22 cellular contexts compared by ENCODE assay signal in the genomic region with DNA sequence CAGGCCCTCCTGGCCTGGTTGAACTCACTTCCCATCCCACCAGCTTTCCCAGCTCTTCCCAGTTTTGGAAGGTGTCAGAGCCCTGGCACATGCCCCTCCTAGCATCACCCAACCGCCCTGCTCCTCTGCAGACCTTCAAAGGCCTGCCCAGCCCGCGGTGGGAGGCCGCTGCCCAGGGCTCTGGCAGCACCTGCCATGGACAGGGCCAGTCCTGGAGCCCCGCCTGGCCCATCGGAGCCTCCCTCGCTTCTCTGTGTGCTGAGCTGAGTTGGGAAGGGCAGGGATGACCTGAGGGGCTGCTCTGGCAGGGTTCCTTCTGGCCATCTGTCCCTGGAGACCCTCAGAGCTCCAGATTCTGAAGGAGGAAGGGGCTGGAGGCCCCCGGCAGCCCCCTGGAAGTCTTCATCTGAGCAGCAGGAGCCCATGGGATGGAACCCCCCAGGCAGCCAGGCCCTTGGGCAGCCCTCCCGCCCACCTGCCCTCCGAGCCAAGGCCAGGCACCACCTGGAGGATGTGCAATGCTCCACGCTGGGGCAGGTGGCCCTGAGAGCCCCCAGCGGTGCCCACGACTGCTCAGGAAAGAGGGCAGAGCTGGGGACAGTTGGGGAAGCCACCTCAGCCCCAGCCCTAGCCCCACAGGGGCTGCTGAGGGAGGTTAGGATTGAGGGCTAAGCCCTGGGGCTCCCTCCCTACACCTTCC. TPM values are rescaled to one million over a fixed set of nuclear protein-coding genes. Genes with fewer than 3 reads are reported as not detected.
DNase-seq lines count a peak whose midpoint lies in the region; ATAC-seq lines count a peak whose summit lies in the region.
"Had no signal": no experiment of that assay in that cellular context is flagged by ENCODE, and none has a peak within 500 bp of the region (broad histone marks: within the 10 kb centered on the region; RNA-seq: fewer than 3 reads in every experiment).

No MANE protein-coding gene starts in this region.

- peaks cover 4% of the 10 kb centered on the region for H3K36me3 ChIP-seq in CD4-positive, alpha-beta memory T cell (ENCODE audit: insufficient read depth, low read length)
- H3K36me3 ChIP-seq: right atrium auricular region, stomach had no signal

- H3K4me1 Mint-ChIP-seq in T-helper 2 cell treated with Interferon-gamma antibody and Interleukin-4, amounts not matched to agents 5 μg/mL and 100 μg/mL, for 36 hours (ENCODE audit: low read depth): peaks cover 12% of the 10 kb centered on the region
- peaks cover 16 to 57% (median 31%) of the 10 kb centered on the region in 4 donors for H3K4me1 Mint-ChIP-seq in CD4-positive, alpha-beta memory T cell
- H3K4me1 Mint-ChIP-seq in activated T-helper 1 cell treated with anti-CD3 and anti-CD28 coated beads, Interleukin-12 subunit alpha, Interleukin-12 subunit beta, Interleukin-2, Interleukin-4 antibody, amounts not matched to agents 30 ng/mL and 10 ng/mL and 1 ng/mL, durations not matched to agents 14 hours and 24 hours and 36 hours (ENCODE audit: low read depth): peaks cover 26% of the 10 kb centered on the region
- peaks cover 20 to 55% (median 47%) of the 10 kb centered on the region in 4 donors for H3K4me1 Mint-ChIP-seq in naive thymus-derived CD8-positive, alpha-beta T cell
- H3K4me1 Mint-ChIP-seq: GM23338, mesothelial cell of epicardium had no signal

- no peaks in the 10 kb centered on the region for H3K27me3 Mint-ChIP-seq in T-helper 2 cell treated with Interferon-gamma antibody and Interleukin-4, amounts not matched to agents 5 μg/mL and 100 μg/mL, for 36 hours (ENCODE audit: low read depth)
- no peaks in the 10 kb centered on the region for H3K27me3 Mint-ChIP-seq in CD4-positive, alpha-beta memory T cell
- no peaks in the 10 kb centered on the region for H3K27me3 Mint-ChIP-seq in activated T-helper 1 cell treated with anti-CD3 and anti-CD28 coated beads, Interleukin-12 subunit alpha, Interleukin-12 subunit beta, Interleukin-2, Interleukin-4 antibody, amounts not matched to agents 30 ng/mL and 10 ng/mL and 1 ng/mL, durations not matched to agents 14 hours and 24 hours and 36 hours (ENCODE audit: insufficient read depth)
- no peaks in the 10 kb centered on the region for H3K27me3 Mint-ChIP-seq in naive thymus-derived CD8-positive, alpha-beta T cell
- H3K27me3 Mint-ChIP-seq: type B pancreatic cell had no signal

- peaks cover 78% of the 10 kb centered on the region for H3K4me1 ChIP-seq in CD4-positive, alpha-beta memory T cell (ENCODE audit: insufficient read depth, low read length)
- H3K4me1 ChIP-seq: right atrium auricular region had no signal

- peak overlapping the region; percentile 5 for H3K27ac ChIP-seq in CD4-positive, alpha-beta memory T cell (ENCODE audit: low read depth, low read length)
- H3K27ac ChIP-seq: right atrium auricular region, stomach had no signal

- H3K27me3 ChIP-seq in CD4-positive, alpha-beta memory T cell (ENCODE audit: insufficient read depth, low read length): no peaks in the 10 kb centered on the region
- H3K27me3 ChIP-seq: right atrium auricular region, stomach had no signal

- no peaks in the 10 kb centered on the region for H3K9me3 Mint-ChIP-seq in T-helper 2 cell treated with Interferon-gamma antibody and Interleukin-4, amounts not matched to agents 5 μg/mL and 100 μg/mL, for 36 hours
- no peaks in the 10 kb centered on the region for H3K9me3 Mint-ChIP-seq in CD4-positive, alpha-beta memory T cell
- no peaks in the 10 kb centered on the region for H3K9me3 Mint-ChIP-seq in activated T-helper 1 cell treated with anti-CD3 and anti-CD28 coated beads, Interleukin-12 subunit alpha, Interleukin-12 subunit beta, Interleukin-2, Interleukin-4 antibody, amounts not matched to agents 30 ng/mL and 10 ng/mL and 1 ng/mL, durations not matched to agents 14 hours and 24 hours and 36 hours
- H3K9me3 Mint-ChIP-seq in naive thymus-derived CD8-positive, alpha-beta T cell: no peaks in the 10 kb centered on the region
- H3K9me3 Mint-ChIP-seq: GM23338, mesothelial cell of epicardium, type B pancreatic cell had no signal

- no peak overlapping the region for H3K4me3 ChIP-seq in CD4-positive, alpha-beta memory T cell (ENCODE audit: low read length in 2 of 2)
- H3K4me3 ChIP-seq: GM23338, right atrium auricular region had no signal

- H3K27ac Mint-ChIP-seq in T-helper 2 cell treated with Interferon-gamma antibody and Interleukin-4, amounts not matched to agents 5 μg/mL and 100 μg/mL, for 36 hours: peak overlapping the region; percentile 34
- H3K27ac Mint-ChIP-seq in CD4-positive, alpha-beta memory T cell: peak overlapping the region in 6 of 7 donors; percentile 35 to 85 (median 48)
- peak overlapping the region; percentile 78 for H3K27ac Mint-ChIP-seq in activated T-helper 1 cell treated with anti-CD3 and anti-CD28 coated beads, Interleukin-12 subunit alpha, Interleukin-12 subunit beta, Interleukin-2, Interleukin-4 antibody, amounts not matched to agents 30 ng/mL and 10 ng/mL and 1 ng/mL, durations not matched to agents 14 hours and 24 hours and 36 hours
- peak overlapping the region; percentile 9 to 90 (median 64) for H3K27ac Mint-ChIP-seq in naive thymus-derived CD8-positive, alpha-beta T cell
- H3K27ac Mint-ChIP-seq: GM23338, mesothelial cell of epicardium, type B pancreatic cell had no signal

- no peak for DNase-seq in T-helper 2 cell treated with Interferon-gamma antibody and Interleukin-4, amounts not matched to agents 5 μg/mL and 100 μg/mL, for 36 hours (ENCODE audit: low spot score)
- DNase-seq in T-helper 2 cell (no peak), NCI-H226 (no peak), middle frontal gyrus (ENCODE audit: extremely low spot score, low spot score) (no peak)
- DNase-seq in CD4-positive, alpha-beta memory T cell: no peak
- no peak for DNase-seq in activated T-helper 1 cell treated with anti-CD3 and anti-CD28 coated beads, Interleukin-12 subunit alpha, Interleukin-12 subunit beta, Interleukin-2, Interleukin-4 antibody, amounts not matched to agents 30 ng/mL and 10 ng/mL and 1 ng/mL, durations not matched to agents 14 hours and 24 hours and 36 hours (ENCODE audit: low spot score)
- no peak for DNase-seq in naive thymus-derived CD8-positive, alpha-beta T cell
- DNase-seq: activated CD8-positive, alpha-beta memory T cell treated with anti-CD3 and anti-CD28 coated beads for 24 hours; activated gamma-delta T cell treated with Interleukin-2 at 50 U/mL for 16 hours; DMS153; NCI-H1436 treated with DMSO at 0.1 percent for 48 hours; NCI-H2171 treated with DMSO at 0.1 percent for 48 hours; nucleus accumbens; stimulated activated CD4-positive, alpha-beta T cell treated with anti-CD3 and anti-CD28 coated beads, Interleukin-15, amount 100 ng/mL, for 24 hours; stomach had no signal

- peak overlapping the region; percentile 44 for H3K4me3 Mint-ChIP-seq in T-helper 2 cell treated with Interferon-gamma antibody and Interleukin-4, amounts not matched to agents 5 μg/mL and 100 μg/mL, for 36 hours
- H3K4me3 Mint-ChIP-seq in CD4-positive, alpha-beta memory T cell: peak overlapping the region in 6 of 8 donors; percentile 19 to 73 (median 53)
- peak overlapping the region; percentile 30 for H3K4me3 Mint-ChIP-seq in activated T-helper 1 cell treated with anti-CD3 and anti-CD28 coated beads, Interleukin-12 subunit alpha, Interleukin-12 subunit beta, Interleukin-2, Interleukin-4 antibody, amounts not matched to agents 30 ng/mL and 10 ng/mL and 1 ng/mL, durations not matched to agents 14 hours and 24 hours and 36 hours
- H3K4me3 Mint-ChIP-seq in naive thymus-derived CD8-positive, alpha-beta T cell: peak overlapping the region; percentile 26 to 95 (median 42)
- H3K4me3 Mint-ChIP-seq: GM23338, mesothelial cell of epicardium, type B pancreatic cell had no signal

- peaks cover 21% of the 10 kb centered on the region for H3K36me3 Mint-ChIP-seq in T-helper 2 cell treated with Interferon-gamma antibody and Interleukin-4, amounts not matched to agents 5 μg/mL and 100 μg/mL, for 36 hours (ENCODE audit: low read depth)
- H3K36me3 Mint-ChIP-seq in CD4-positive, alpha-beta memory T cell: peaks cover 0 to 21% of the 10 kb centered on the region in 2 donors
- H3K36me3 Mint-ChIP-seq in activated T-helper 1 cell treated with anti-CD3 and anti-CD28 coated beads, Interleukin-12 subunit alpha, Interleukin-12 subunit beta, Interleukin-2, Interleukin-4 antibody, amounts not matched to agents 30 ng/mL and 10 ng/mL and 1 ng/mL, durations not matched to agents 14 hours and 24 hours and 36 hours (ENCODE audit: low read depth): peaks cover 7% of the 10 kb centered on the region
- H3K36me3 Mint-ChIP-seq in naive thymus-derived CD8-positive, alpha-beta T cell: peaks cover 0 to 14% (median 4%) of the 10 kb centered on the region in 3 donors
- H3K36me3 Mint-ChIP-seq: mesothelial cell of epicardium, type B pancreatic cell had no signal

- ATAC-seq in naive thymus-derived CD8-positive, alpha-beta T cell: no peak
- ATAC-seq in GM19328 (IDR thresholded peaks at IDR 0.05; ENCODE audit: unreplicated experiment): no peak
- ATAC-seq: GM23338 had no signal

- intact Hi-C loops in CD4-positive, alpha-beta memory T cell (cut with micrococcal nuclease): no loop called here
- intact Hi-C loops in activated T-helper 1 cell treated with anti-CD3 and anti-CD28 coated beads, Interleukin-12 subunit alpha, Interleukin-12 subunit beta, Interleukin-2, Interleukin-4 antibody, amounts not matched to agents 30 ng/mL and 10 ng/mL and 1 ng/mL, durations not matched to agents 14 hours and 24 hours and 36 hours (cut with micrococcal nuclease): loop anchor here (10.0 kb wide), 2 partner anchors 518 to 1138 kb away; a partner anchor contains a TSS

- CTCF ChIA-PET in CD4-positive, alpha-beta memory T cell (lab: Charles Lee; ENCODE audit: partially characterized antibody): interaction anchor here (1.0 to 2.2 kb wide), 3 partner anchors 18 to 26 kb away, joined by 3 to 5 read pairs (median 4); a partner anchor contains a TSS

- no peaks in the 10 kb centered on the region for H3K9me3 ChIP-seq in CD4-positive, alpha-beta memory T cell (ENCODE audit: control insufficient read depth in 1 of 2, low read length in 2 of 2)
- H3K9me3 ChIP-seq: right atrium auricular region, stomach had no signal

- POLR2A ChIA-PET in CD4-positive, alpha-beta memory T cell (lab: Charles Lee; ENCODE audit: partially characterized antibody): interaction anchor here (0.8 to 13.5 kb wide), 7 partner anchors 8 to 294 kb away, joined by 3 to 189 read pairs (median 16); a partner anchor contains a TSS
- POLR2A ChIA-PET in naive thymus-derived CD8-positive, alpha-beta T cell (lab: Charles Lee): interaction anchor here (1.6 to 12.6 kb wide), 4 partner anchors 10 to 101 kb away, joined by 4 to 163 read pairs (median 25); a partner anchor contains a TSS

RNA-seq across cellular contexts. Expression of a gene that starts 3.6 kb away (rescaled TPM):
- 100 to 1,000 TPM; 324 to 327 TPM for total RNA-seq in CD4-positive, alpha-beta memory T cell
- 100 to 1,000 TPM; 253 to 435 TPM for polyA plus RNA-seq in CD4-positive, alpha-beta memory T cell
- 257 and 262 TPM in 2 replicates for total RNA-seq in activated T-helper 1 cell treated with anti-CD3 and anti-CD28 coated beads, Interleukin-12 subunit alpha, Interleukin-12 subunit beta, Interleukin-2, Interleukin-4 antibody, amounts not matched to agents 30 ng/mL and 10 ng/mL and 1 ng/mL, durations not matched to agents 14 hours and 24 hours and 36 hours
- 100 to 1,000 TPM; 287 to 295 TPM for total RNA-seq in naive thymus-derived CD8-positive, alpha-beta T cell
- polyA plus RNA-seq in naive thymus-derived CD8-positive, alpha-beta T cell: 100 to 1,000 TPM; 326 to 438 (median 338) TPM
- total RNA-seq: GM23338 had no signal
- polyA plus RNA-seq: BJ had no signal

RNA-seq across cellular contexts. Expression of a gene that starts 17.7 kb away (rescaled TPM):
- total RNA-seq in CD4-positive, alpha-beta memory T cell: not detected
- polyA plus RNA-seq in CD4-positive, alpha-beta memory T cell: not detected
- total RNA-seq in activated T-helper 1 cell treated with anti-CD3 and anti-CD28 coated beads, Interleukin-12 subunit alpha, Interleukin-12 subunit beta, Interleukin-2, Interleukin-4 antibody, amounts not matched to agents 30 ng/mL and 10 ng/mL and 1 ng/mL, durations not matched to agents 14 hours and 24 hours and 36 hours: not detected in 2 replicates
- not detected for total RNA-seq in naive thymus-derived CD8-positive, alpha-beta T cell
- not detected for polyA plus RNA-seq in naive thymus-derived CD8-positive, alpha-beta T cell
- total RNA-seq: A172, GM23338, right atrium auricular region had no signal
- polyA plus RNA-seq: BJ, GM23338 had no signal

RNA-seq across cellular contexts. Expression of a gene that starts 21.7 kb away (rescaled TPM):
- total RNA-seq in CD4-positive, alpha-beta memory T cell: not detected
- polyA plus RNA-seq in CD4-positive, alpha-beta memory T cell: not detected
- total RNA-seq in activated T-helper 1 cell treated with anti-CD3 and anti-CD28 coated beads, Interleukin-12 subunit alpha, Interleukin-12 subunit beta, Interleukin-2, Interleukin-4 antibody, amounts not matched to agents 30 ng/mL and 10 ng/mL and 1 ng/mL, durations not matched to agents 14 hours and 24 hours and 36 hours: not detected in 2 replicates
- not detected for total RNA-seq in naive thymus-derived CD8-positive, alpha-beta T cell
- polyA plus RNA-seq in naive thymus-derived CD8-positive, alpha-beta T cell: not detected
- total RNA-seq: A172, GM23338, right atrium auricular region had no signal
- polyA plus RNA-seq: BJ, GM23338 had no signal

RNA-seq across cellular contexts. Expression of a gene that starts 35.2 kb away (rescaled TPM):
- not detected for total RNA-seq in CD4-positive, alpha-beta memory T cell
- polyA plus RNA-seq in CD4-positive, alpha-beta memory T cell: under 1 TPM in 1 of 2 donors, not detected in 1; 0.18 TPM
- 0.05 TPM in 1 of 2 replicates, not detected in the other for total RNA-seq in activated T-helper 1 cell treated with anti-CD3 and anti-CD28 coated beads, Interleukin-12 subunit alpha, Interleukin-12 subunit beta, Interleukin-2, Interleukin-4 antibody, amounts not matched to agents 30 ng/mL and 10 ng/mL and 1 ng/mL, durations not matched to agents 14 hours and 24 hours and 36 hours
- not detected for total RNA-seq in naive thymus-derived CD8-positive, alpha-beta T cell
- under 1 TPM; 0.06 to 0.15 (median 0.08) TPM for polyA plus RNA-seq in naive thymus-derived CD8-positive, alpha-beta T cell
- total RNA-seq: A172, GM23338, mesothelial cell of epicardium, stomach had no signal
- polyA plus RNA-seq: BJ, GM23338 had no signal
